In the genomic region with DNA sequence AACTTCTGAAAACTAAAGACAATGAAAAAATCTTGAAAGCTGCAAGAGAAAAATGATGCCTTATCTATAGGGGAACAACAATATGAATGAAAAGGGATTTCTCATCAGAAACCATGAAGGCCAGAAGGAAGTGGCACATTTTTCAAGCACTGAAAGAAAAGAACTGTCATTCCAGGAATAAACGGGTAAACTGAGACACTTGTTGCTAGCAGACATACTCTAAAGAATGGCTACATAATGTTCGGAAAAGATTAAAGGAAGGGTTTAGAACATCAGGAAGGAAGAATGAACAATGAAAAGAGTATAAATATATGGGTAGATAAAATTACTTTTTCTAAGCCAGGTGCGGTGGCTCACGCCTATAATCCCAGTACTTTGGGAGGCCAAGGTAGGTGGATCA, we compare ENCODE assay signal across 30 cellular contexts. TPM values are rescaled to one million over a fixed set of nuclear protein-coding genes. Genes with fewer than 3 reads are reported as not detected.
"Had no signal": no experiment of that assay in that cellular context is flagged by ENCODE, and none has a peak within 500 bp of the region (broad histone marks: within the 10 kb centered on the region; RNA-seq: fewer than 3 reads in every experiment).

No MANE protein-coding gene starts in this region.

- H2AFZ ChIP-seq: hepatocyte had no signal

- H3K27me3 Mint-ChIP-seq: activated CD4-positive, alpha-beta memory T cell treated with anti-CD3 and anti-CD28 coated beads for 36 hours; activated CD4-positive, alpha-beta T cell treated with anti-CD3 and anti-CD28 coated beads for 36 hours; activated CD4-positive, alpha-beta T cell treated with anti-CD3 and anti-CD28 coated beads, Interleukin-2, amount 10 ng/mL, durations not matched to agents 24 days and 14 days; activated naive CD4-positive, alpha-beta T cell treated with anti-CD3 and anti-CD28 coated beads, Interleukin-2, amount 10 ng/mL, durations not matched to agents 7 days and 5 days; activated naive CD8-positive, alpha-beta T cell treated with anti-CD3 and anti-CD28 coated beads, Interleukin-2, amount 10 ng/mL, durations not matched to agents 7 days and 5 days; brain; dendritic cell treated with granulocyte-macrophage colony-stimulating factor and Interleukin-4, amounts not matched to agents 40 ng/mL and 50 ng/mL, for 4 days had no signal

- H3K4me1 ChIP-seq: ascending aorta, breast epithelium, esophagus muscularis mucosa, foreskin keratinocyte, gastroesophageal sphincter, heart right ventricle had no signal

- H3K4me1 Mint-ChIP-seq: activated naive CD4-positive, alpha-beta T cell treated with anti-CD3 and anti-CD28 coated beads, Interleukin-2, amount 10 ng/mL, durations not matched to agents 7 days and 5 days; brain; endodermal cell had no signal

- H3K4me3 Mint-ChIP-seq: activated CD4-positive, alpha-beta memory T cell treated with anti-CD3 and anti-CD28 coated beads for 36 hours; activated CD4-positive, alpha-beta T cell treated with anti-CD3 and anti-CD28 coated beads for 36 hours; activated CD4-positive, alpha-beta T cell treated with anti-CD3 and anti-CD28 coated beads, Interleukin-2, amount 10 ng/mL, durations not matched to agents 24 days and 14 days; activated naive CD4-positive, alpha-beta T cell treated with anti-CD3 and anti-CD28 coated beads, Interleukin-2, amount 10 ng/mL, durations not matched to agents 7 days and 5 days; activated naive CD8-positive, alpha-beta T cell treated with anti-CD3 and anti-CD28 coated beads, Interleukin-2, amount 10 ng/mL, durations not matched to agents 7 days and 5 days; activated T-helper 1 cell treated with anti-CD3 and anti-CD28 coated beads, Interleukin-12 subunit alpha, Interleukin-12 subunit beta, Interleukin-2, Interleukin-4 antibody, amounts not matched to agents 30 ng/mL and 10 ng/mL and 1 ng/mL, durations not matched to agents 14 hours and 24 hours and 36 hours; brain; dendritic cell treated with granulocyte-macrophage colony-stimulating factor and Interleukin-4, amounts not matched to agents 40 ng/mL and 50 ng/mL, for 4 days; endodermal cell had no signal

- H3K4me3 ChIP-seq: ascending aorta, breast epithelium, cardiac muscle cell, coronary artery, dorsolateral prefrontal cortex, esophagus muscularis mucosa, gastroesophageal sphincter, heart right ventricle, hepatocyte had no signal

- H3K79me2 ChIP-seq: hepatocyte had no signal

- ATAC-seq: activated CD4-positive, alpha-beta T cell treated with anti-CD3 and anti-CD28 coated beads for 36 hours; activated naive CD4-positive, alpha-beta T cell treated with anti-CD3 and anti-CD28 coated beads, Interleukin-2, amount 50 U/mL, for 72 hours; foreskin keratinocyte; gastroesophageal sphincter; heart right ventricle had no signal

- H3K27ac Mint-ChIP-seq: activated CD4-positive, alpha-beta memory T cell treated with anti-CD3 and anti-CD28 coated beads for 36 hours; activated CD4-positive, alpha-beta T cell treated with anti-CD3 and anti-CD28 coated beads for 36 hours; activated CD4-positive, alpha-beta T cell treated with anti-CD3 and anti-CD28 coated beads, Interleukin-2, amount 10 ng/mL, durations not matched to agents 24 days and 14 days; activated naive CD4-positive, alpha-beta T cell treated with anti-CD3 and anti-CD28 coated beads, Interleukin-2, amount 10 ng/mL, durations not matched to agents 7 days and 5 days; activated naive CD4-positive, alpha-beta T cell treated with anti-CD3 and anti-CD28 coated beads, Interleukin-2, amount 50 U/mL, for 72 hours; activated naive CD8-positive, alpha-beta T cell treated with anti-CD3 and anti-CD28 coated beads, Interleukin-2, amount 10 ng/mL, durations not matched to agents 7 days and 5 days; activated T-helper 1 cell treated with anti-CD3 and anti-CD28 coated beads, Interleukin-12 subunit alpha, Interleukin-12 subunit beta, Interleukin-2, Interleukin-4 antibody, amounts not matched to agents 30 ng/mL and 10 ng/mL and 1 ng/mL, durations not matched to agents 14 hours and 24 hours and 36 hours; dendritic cell treated with granulocyte-macrophage colony-stimulating factor and Interleukin-4, amounts not matched to agents 40 ng/mL and 50 ng/mL, for 4 days; endodermal cell had no signal

- DNase-seq: activated CD4-positive, alpha-beta memory T cell treated with anti-CD3 and anti-CD28 coated beads for 36 hours; activated CD4-positive, alpha-beta T cell treated with anti-CD3 and anti-CD28 coated beads for 36 hours; activated CD4-positive, alpha-beta T cell treated with anti-CD3 and anti-CD28 coated beads, Interleukin-2, amount 10 ng/mL, durations not matched to agents 24 days and 14 days; activated CD4-positive, CD25-positive, alpha-beta regulatory T cell; activated CD4-positive, CD25-positive, alpha-beta regulatory T cell treated with anti-CD3 and anti-CD28 coated beads, Interleukin-2, amount 50 U/mL, for 72 hours; activated CD8-positive, alpha-beta memory T cell treated with anti-CD3 and anti-CD28 coated beads for 24 hours; activated gamma-delta T cell; activated naive CD4-positive, alpha-beta T cell; activated naive CD4-positive, alpha-beta T cell treated with anti-CD3 and anti-CD28 coated beads, Interleukin-2, amount 10 ng/mL, durations not matched to agents 7 days and 5 days; activated naive CD8-positive, alpha-beta T cell treated with anti-CD3 and anti-CD28 coated beads, Interleukin-2, amount 10 ng/mL, durations not matched to agents 7 days and 5 days; central memory CD4-positive, alpha-beta T cell; dorsolateral prefrontal cortex; effector memory CD4-positive, alpha-beta T cell; endodermal cell; erythroblast; foreskin keratinocyte; heart right ventricle; T-helper 1 cell; T-helper 2 cell had no signal

- H3K27me3 ChIP-seq: ascending aorta, breast epithelium, cardiac muscle cell, dorsolateral prefrontal cortex, esophagus muscularis mucosa, foreskin keratinocyte, gastroesophageal sphincter, heart right ventricle, hepatocyte had no signal

- H3K9me3 ChIP-seq: ascending aorta, breast epithelium, esophagus muscularis mucosa, gastroesophageal sphincter, heart right ventricle had no signal

- H3K4me2 ChIP-seq: hepatocyte had no signal

- H3K9me3 Mint-ChIP-seq: activated CD4-positive, alpha-beta memory T cell treated with anti-CD3 and anti-CD28 coated beads for 36 hours; activated CD4-positive, alpha-beta T cell treated with anti-CD3 and anti-CD28 coated beads, Interleukin-2, amount 10 ng/mL, durations not matched to agents 24 days and 14 days; activated naive CD4-positive, alpha-beta T cell treated with anti-CD3 and anti-CD28 coated beads, Interleukin-2, amount 10 ng/mL, durations not matched to agents 7 days and 5 days; activated naive CD4-positive, alpha-beta T cell treated with anti-CD3 and anti-CD28 coated beads, Interleukin-2, amount 50 U/mL, for 72 hours; activated naive CD8-positive, alpha-beta T cell treated with anti-CD3 and anti-CD28 coated beads, Interleukin-2, amount 10 ng/mL, durations not matched to agents 7 days and 5 days; activated T-helper 1 cell treated with anti-CD3 and anti-CD28 coated beads, Interleukin-12 subunit alpha, Interleukin-12 subunit beta, Interleukin-2, Interleukin-4 antibody, amounts not matched to agents 30 ng/mL and 10 ng/mL and 1 ng/mL, durations not matched to agents 14 hours and 24 hours and 36 hours; brain; dendritic cell treated with granulocyte-macrophage colony-stimulating factor and Interleukin-4, amounts not matched to agents 40 ng/mL and 50 ng/mL, for 4 days; endodermal cell had no signal

- H3K27ac ChIP-seq: ascending aorta, breast epithelium, cardiac muscle cell, coronary artery, esophagus muscularis mucosa, foreskin keratinocyte, gastroesophageal sphincter, heart right ventricle, hepatocyte had no signal

RNA-seq across cellular contexts. Expression of a gene that starts 23.1 kb away (rescaled TPM):
- total RNA-seq: ascending aorta had no signal
- polyA plus RNA-seq: hepatocyte had no signal
